Comparison of ENCODE assay signal across 17 cellular contexts in genomic region chr21:35019631-35020032, GRCh38. TPM values are rescaled to one million over a fixed set of nuclear protein-coding genes. Genes with fewer than 3 reads are reported as not detected.
DNase-seq lines count a peak whose midpoint lies in the region; ATAC-seq and TF ChIP-seq lines count a peak whose summit lies in the region.
"Had no signal": no experiment of that assay in that cellular context is flagged by ENCODE, and none has a peak within 500 bp of the region (broad histone marks: within the 10 kb centered on the region; RNA-seq: fewer than 3 reads in every experiment).

No MANE protein-coding gene starts in this region.

- H3K4me1 ChIP-seq in CD4-positive, CD25-positive, alpha-beta regulatory T cell (ENCODE audit: control insufficient read depth, insufficient read depth, low read length, poor library complexity, severe bottlenecking) = peaks cover 67% of the 10 kb centered on the region
- H3K4me1 ChIP-seq: testis had no signal

- H3K27me3 ChIP-seq in CD4-positive, CD25-positive, alpha-beta regulatory T cell (ENCODE audit: control insufficient read depth, insufficient read depth, low read length) = no peaks in the 10 kb centered on the region
- H3K27me3 ChIP-seq: testis had no signal

- no peak for ATAC-seq in CD4-positive, CD25-positive, alpha-beta regulatory T cell (ENCODE audit: low read depth in 2 of 2)
- no peak for ATAC-seq in naive thymus-derived CD8-positive, alpha-beta T cell
- no peak for ATAC-seq in GM21529 (IDR thresholded peaks at IDR 0.05; ENCODE audit: unreplicated experiment)
- no peak for ATAC-seq in HG03108 (IDR thresholded peaks at IDR 0.05; ENCODE audit: unreplicated experiment)
- ATAC-seq: GM12878 had no signal

- peak overlapping the region in 1 of 3 donors; percentile 89 for H3K27ac Mint-ChIP-seq in CD4-positive, CD25-positive, alpha-beta regulatory T cell
- H3K27ac Mint-ChIP-seq in naive thymus-derived CD8-positive, alpha-beta T cell = peak overlapping the region in 6 of 10 donors; percentile 25 to 78 (median 68)
- H3K27ac Mint-ChIP-seq: memory B cell had no signal

- H3K27me3 Mint-ChIP-seq in CD4-positive, CD25-positive, alpha-beta regulatory T cell = no peaks in the 10 kb centered on the region
- H3K27me3 Mint-ChIP-seq in naive thymus-derived CD8-positive, alpha-beta T cell = no peaks in the 10 kb centered on the region
- H3K27me3 Mint-ChIP-seq: activated T-cell treated with anti-CD3 and anti-CD28 coated beads, Interleukin-2, amount 50 U/mL, for 24 hours; IgD-negative memory B cell; memory B cell had no signal

- H3K4me3 Mint-ChIP-seq in CD4-positive, CD25-positive, alpha-beta regulatory T cell = no peak overlapping the region
- no peak overlapping the region for H3K4me3 Mint-ChIP-seq in naive thymus-derived CD8-positive, alpha-beta T cell
- H3K4me3 Mint-ChIP-seq: activated T-cell treated with anti-CD3 and anti-CD28 coated beads, Interleukin-2, amount 50 U/mL, for 24 hours; memory B cell had no signal

- peaks cover 13% of the 10 kb centered on the region for H3K36me3 ChIP-seq in CD4-positive, CD25-positive, alpha-beta regulatory T cell (ENCODE audit: control insufficient read depth, insufficient read depth, low read length)
- H3K36me3 ChIP-seq: esophagus squamous epithelium had no signal

- TF ChIP-seq CTCF in epithelial cell of proximal tubule (conservative IDR thresholded peaks at IDR 0.05; ENCODE audit: low read depth, low read length) = no peak

- H3K9me3 ChIP-seq in CD4-positive, CD25-positive, alpha-beta regulatory T cell (ENCODE audit: control insufficient read depth in 2 of 2, low read length in 2 of 2) = no peaks in the 10 kb centered on the region
- H3K9me3 ChIP-seq: esophagus squamous epithelium, testis had no signal

- DNase-seq in CD4-positive, CD25-positive, alpha-beta regulatory T cell = no peak
- peak; percentile 71 for DNase-seq in HuH-7 (ENCODE audit: low spot score)
- DNase-seq in epithelial cell of proximal tubule (ENCODE audit: low read depth) = peak; percentile 67
- DNase-seq in naive thymus-derived CD8-positive, alpha-beta T cell = no peak
- no peak for DNase-seq in GOT3 (lab: John Stamatoyannopoulos, UW)
- no peak for DNase-seq in GM03348 (ENCODE audit: low spot score)
- DNase-seq: activated T-cell treated with anti-CD3 and anti-CD28 coated beads, Interleukin-2, amount 50 U/mL, for 24 hours; esophagus squamous epithelium; NCI-H1105; RPMI8226; testis had no signal

- peaks cover 31 to 94% (median 75%) of the 10 kb centered on the region in 4 donors for H3K4me1 Mint-ChIP-seq in CD4-positive, CD25-positive, alpha-beta regulatory T cell
- peaks cover 44 to 94% (median 91%) of the 10 kb centered on the region in 4 donors for H3K4me1 Mint-ChIP-seq in naive thymus-derived CD8-positive, alpha-beta T cell

- H3K36me3 Mint-ChIP-seq in CD4-positive, CD25-positive, alpha-beta regulatory T cell = peaks cover 36% of the 10 kb centered on the region
- H3K36me3 Mint-ChIP-seq in naive thymus-derived CD8-positive, alpha-beta T cell = peaks cover 0 to 18% (median 9%) of the 10 kb centered on the region in 3 donors

- POLR2A ChIA-PET in naive thymus-derived CD8-positive, alpha-beta T cell (lab: Charles Lee) = interaction anchor here (1.4 kb wide), 1 partner anchor 32 kb away, joined by 4 read pairs; no protein-coding TSS in a partner anchor

- no peak overlapping the region for H3K4me3 ChIP-seq in CD4-positive, CD25-positive, alpha-beta regulatory T cell (ENCODE audit: low read depth, low read length)
- no peak overlapping the region for H3K4me3 ChIP-seq in epithelial cell of proximal tubule (ENCODE audit: low read depth, low read length)
- H3K4me3 ChIP-seq: coronary artery, esophagus squamous epithelium, GM12878, testis had no signal

- no peaks in the 10 kb centered on the region for H3K9me3 Mint-ChIP-seq in CD4-positive, CD25-positive, alpha-beta regulatory T cell
- no peaks in the 10 kb centered on the region for H3K9me3 Mint-ChIP-seq in naive thymus-derived CD8-positive, alpha-beta T cell
- H3K9me3 Mint-ChIP-seq: IgD-negative memory B cell, memory B cell had no signal

- peak overlapping the region; percentile 44 for H3K27ac ChIP-seq in CD4-positive, CD25-positive, alpha-beta regulatory T cell (ENCODE audit: insufficient read depth, low read length, poor library complexity, severe bottlenecking)
- H3K27ac ChIP-seq: coronary artery, esophagus squamous epithelium, testis had no signal

RNA-seq across cellular contexts. Expression of gene RUNX1, which starts 29.5 kb away (rescaled TPM):
- 133 TPM for total RNA-seq in CD4-positive, CD25-positive, alpha-beta regulatory T cell
- polyA plus RNA-seq in CD4-positive, CD25-positive, alpha-beta regulatory T cell = 10 to 100 TPM; 14.2 to 22.7 (median 21.0) TPM
- total RNA-seq in epithelial cell of proximal tubule = 11.3 and 13.7 TPM in 2 replicates
- total RNA-seq in naive thymus-derived CD8-positive, alpha-beta T cell = 10 to 100 TPM; 67.1 to 69.0 TPM
- polyA plus RNA-seq in naive thymus-derived CD8-positive, alpha-beta T cell = 10 to 100 TPM; 13.1 to 22.6 (median 15.1) TPM

Comparison
In these comparisons a context has a peak if more than half of its experiments do, and no peak if none do; other contexts are left out.
1. DNase-seq: peak in HuH-7 (single experiment) and epithelial cell of proximal tubule (single experiment); none in CD4-positive, CD25-positive, alpha-beta regulatory T cell (0 of 3), naive thymus-derived CD8-positive, alpha-beta T cell (0 of 10), GOT3 (single experiment) and GM03348 (single experiment).